In the genomic region with DNA sequence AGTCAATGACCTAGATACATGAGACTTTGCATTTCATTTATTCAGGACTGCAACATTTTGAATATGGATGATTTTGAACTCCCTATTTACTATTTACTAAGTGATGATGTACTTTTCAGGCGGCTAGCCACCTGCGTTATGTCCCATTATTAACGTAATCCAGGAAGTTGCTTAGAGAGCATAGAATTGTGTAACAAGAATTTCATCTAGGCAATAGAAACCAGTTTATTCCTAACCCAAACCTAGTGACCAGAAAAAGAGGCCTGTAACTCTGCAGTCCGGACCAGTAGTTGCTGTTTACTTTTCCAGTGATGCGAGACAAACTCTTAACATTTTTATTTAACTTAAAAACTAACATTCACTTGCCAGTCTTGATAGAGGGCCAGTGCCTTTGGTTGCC, we compare ENCODE assay signal across 1 cellular context.
TF ChIP-seq lines count a peak whose summit lies in the region.

No MANE protein-coding gene starts in this region.

TF ChIP-seq in WTC11, 78 proteins besides CTCF, POLR2A, EP300 and RAD21 (continued from another document):
- TF ChIP-seq TP53 (CRISPR knock-in tag; IDR thresholded peaks at IDR 0.05) (no peak), ELF4 (CRISPR knock-in tag; IDR thresholded peaks at IDR 0.05; ENCODE audit: low read depth) (no peak), ATF2 (CRISPR knock-in tag; IDR thresholded peaks at IDR 0.05; ENCODE audit: borderline replicate concordance, low read depth) (no peak), ZNF512 (CRISPR knock-in tag; IDR thresholded peaks at IDR 0.05; ENCODE audit: borderline replicate concordance) (no peak), SP1 (CRISPR knock-in tag; conservative IDR thresholded peaks at IDR 0.05) (no peak)
- TF ChIP-seq, protein P1, sequence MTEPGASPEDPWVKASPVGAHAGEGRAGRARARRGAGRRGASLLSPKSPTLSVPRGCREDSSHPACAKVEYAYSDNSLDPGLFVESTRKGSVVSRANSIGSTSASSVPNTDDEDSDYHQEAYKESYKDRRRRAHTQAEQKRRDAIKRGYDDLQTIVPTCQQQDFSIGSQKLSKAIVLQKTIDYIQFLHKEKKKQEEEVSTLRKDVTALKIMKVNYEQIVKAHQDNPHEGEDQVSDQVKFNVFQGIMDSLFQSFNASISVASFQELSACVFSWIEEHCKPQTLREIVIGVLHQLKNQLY (CRISPR knock-in tag; IDR thresholded peaks at IDR 0.05) = no peak
